In the genomic region with DNA sequence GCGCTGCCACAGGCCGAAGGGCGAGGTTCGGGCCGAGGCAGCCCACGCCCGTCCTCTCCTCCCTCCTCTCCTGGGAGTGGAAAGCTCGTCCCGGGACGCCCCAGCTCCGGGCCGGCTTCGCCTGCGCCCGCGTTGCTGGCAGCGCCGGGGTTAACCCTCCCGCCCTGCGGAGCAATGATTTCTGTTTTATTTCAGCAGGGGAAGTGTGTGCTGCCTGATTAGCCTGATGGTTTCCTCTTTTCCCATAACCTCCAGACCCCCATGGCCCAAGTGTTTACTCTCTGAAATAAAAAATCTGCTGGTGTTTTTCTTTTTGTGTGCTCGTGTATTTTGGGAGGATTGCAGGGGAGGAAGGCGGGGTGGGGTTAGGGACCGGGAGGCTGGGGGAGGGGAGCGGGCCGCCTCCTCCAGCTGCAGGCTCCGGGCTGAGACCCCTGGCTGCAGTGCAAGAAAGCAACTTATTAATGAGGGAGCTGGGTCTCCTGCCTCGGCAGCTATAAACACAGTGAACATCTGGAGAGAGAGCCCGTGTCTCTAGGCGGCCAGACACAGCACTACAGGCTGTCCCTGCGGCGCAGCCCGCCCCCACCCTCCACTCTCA, we compare ENCODE assay signal across 8 cellular contexts. TPM values are rescaled to one million over a fixed set of nuclear protein-coding genes. Genes with fewer than 3 reads are reported as not detected.
DNase-seq lines count a peak whose midpoint lies in the region; ATAC-seq and TF ChIP-seq lines count a peak whose summit lies in the region.

No MANE protein-coding gene starts in this region.

- H3K9me3 ChIP-seq in neural cell (ENCODE audit: low read length): no peaks in the 10 kb centered on the region

- no peaks in the 10 kb centered on the region for H4K20me1 ChIP-seq in neural cell (ENCODE audit: insufficient read depth)

- H3K36me3 ChIP-seq in neural cell (ENCODE audit: insufficient read depth, low read length): no peaks in the 10 kb centered on the region

- H3K27ac ChIP-seq in neural cell (ENCODE audit: low read length): no peak overlapping the region

- H3K27ac Mint-ChIP-seq in activated CD8-positive, alpha-beta T cell treated with anti-CD3 and anti-CD28 coated beads for 36 hours: peak overlapping the region; percentile 90

- H3K36me3 Mint-ChIP-seq in activated CD8-positive, alpha-beta T cell treated with anti-CD3 and anti-CD28 coated beads for 36 hours (ENCODE audit: low read depth): peaks cover 2% of the 10 kb centered on the region

- no peak overlapping the region for H3K9ac ChIP-seq in neural cell (ENCODE audit: low read length)

- intact Hi-C loops in activated CD8-positive, alpha-beta T cell treated with anti-CD3 and anti-CD28 coated beads for 36 hours (cut with micrococcal nuclease): no loop called here

- H3K4me2 ChIP-seq in neural cell (ENCODE audit: low read length): peak overlapping the region; percentile 57

- peaks cover 98% of the 10 kb centered on the region for H3K27me3 ChIP-seq in neural cell (ENCODE audit: insufficient read depth, low read depth, low read length)

- peak; percentile 58 for DNase-seq in activated CD4-positive, CD25-positive, alpha-beta regulatory T cell treated with anti-CD3 and anti-CD28 coated beads, Interleukin-2, amount 50 U/mL, for 72 hours
- peak; percentile 38 for DNase-seq in activated CD8-positive, alpha-beta T cell treated with anti-CD3 and anti-CD28 coated beads for 36 hours
- peak in 1 of 2 donors; percentile 74 for DNase-seq in foreskin fibroblast

- no peaks in the 10 kb centered on the region for H3F3A ChIP-seq in neural cell (ENCODE audit: insufficient read depth, low read length, poor library complexity, severe bottlenecking)

- no peaks in the 10 kb centered on the region for H3K79me2 ChIP-seq in neural cell (replicated peaks; ENCODE audit: insufficient read depth, low read length)

- no peaks in the 10 kb centered on the region for H3K27me3 Mint-ChIP-seq in activated CD8-positive, alpha-beta T cell treated with anti-CD3 and anti-CD28 coated beads for 36 hours

- POLR2A ChIA-PET in activated CD8-positive, alpha-beta T cell treated with anti-CD3 and anti-CD28 coated beads for 36 hours (lab: Charles Lee): interaction anchor here (0.6 to 3.1 kb wide), 8 partner anchors 21 to 82 kb away, joined by 3 to 18 read pairs (median 3); no protein-coding TSS in a partner anchor

- H3K4me1 Mint-ChIP-seq in activated CD8-positive, alpha-beta T cell treated with anti-CD3 and anti-CD28 coated beads for 36 hours (ENCODE audit: low read depth): peaks cover 85% of the 10 kb centered on the region

- no peaks in the 10 kb centered on the region for H3K9me2 ChIP-seq in neural cell (ENCODE audit: insufficient read depth, low read length)

- no peaks in the 10 kb centered on the region for H3K9me3 Mint-ChIP-seq in activated CD8-positive, alpha-beta T cell treated with anti-CD3 and anti-CD28 coated beads for 36 hours

- TF ChIP-seq CTCF in activated CD8-positive, alpha-beta T cell treated with anti-CD3 and anti-CD28 coated beads for 36 hours (IDR thresholded peaks at IDR 0.05): no peak
- TF ChIP-seq CTCF in foreskin fibroblast (IDR thresholded peaks at IDR 0.05; ENCODE audit: low read depth, low read length) (no peak), neural cell (IDR thresholded peaks at IDR 0.05; ENCODE audit: poor library complexity, severe bottlenecking) (no peak)

- CTCF ChIA-PET in activated CD8-positive, alpha-beta T cell treated with anti-CD3 and anti-CD28 coated beads for 36 hours (lab: Charles Lee): interaction anchor here (0.9 to 4.5 kb wide), 3 partner anchors 23 to 29 kb away, joined by 4 to 19 read pairs (median 5); no protein-coding TSS in a partner anchor

- H3K4me3 Mint-ChIP-seq in activated CD8-positive, alpha-beta T cell treated with anti-CD3 and anti-CD28 coated beads for 36 hours: peak overlapping the region; percentile 74

- peak overlapping the region; percentile 50 to 54 for H3K4me3 ChIP-seq in foreskin fibroblast (ENCODE audit: low read depth in 1 of 2, low read length in 2 of 2)
- peak overlapping the region; percentile 64 for H3K4me3 ChIP-seq in neural cell (ENCODE audit: low read length)

- TF ChIP-seq RAD21 in neural cell (conservative IDR thresholded peaks at IDR 0.05): no peak

- TF ChIP-seq EP300 in neural cell (conservative IDR thresholded peaks at IDR 0.05; ENCODE audit: poor library complexity, severe bottlenecking): no peak

- H2AFZ ChIP-seq in neural cell (ENCODE audit: low read depth, low read length): no peak overlapping the region

- no peak for ATAC-seq in activated CD4-positive, CD25-positive, alpha-beta regulatory T cell treated with anti-CD3 and anti-CD28 coated beads, Interleukin-2, amount 50 U/mL, for 24 hours
- no peak for ATAC-seq in activated CD8-positive, alpha-beta T cell treated with anti-CD3 and anti-CD28 coated beads for 36 hours
- no peak for ATAC-seq in GM21390 (IDR thresholded peaks at IDR 0.05; ENCODE audit: unreplicated experiment)
- ATAC-seq in GM19397 (IDR thresholded peaks at IDR 0.05; ENCODE audit: unreplicated experiment): no peak
- no peak for ATAC-seq in HG03571 (IDR thresholded peaks at IDR 0.05; ENCODE audit: unreplicated experiment)

TF ChIP-seq in neural cell, 6 proteins besides CTCF, POLR2A, EP300 and RAD21:
- no peak for TF ChIP-seq SMC3 (conservative IDR thresholded peaks at IDR 0.05; ENCODE audit: poor library complexity)
- no peak for TF ChIP-seq EZH2 (IDR thresholded peaks at IDR 0.05; ENCODE audit: borderline replicate concordance, insufficient read depth, low read length, poor library complexity, severe bottlenecking)
- no peak for TF ChIP-seq POLR2AphosphoS5 (IDR thresholded peaks at IDR 0.05)
- TF ChIP-seq TAF1 (IDR thresholded peaks at IDR 0.05; ENCODE audit: low read depth): no peak
- TF ChIP-seq REST (IDR thresholded peaks at IDR 0.05; ENCODE audit: borderline replicate concordance): no peak
- no peak for TF ChIP-seq MXI1 (conservative IDR thresholded peaks at IDR 0.05; ENCODE audit: poor library complexity, severe bottlenecking)
TF ChIP-seq in neural cell: peak in this region for 0.

RNA-seq across cellular contexts. Expression of gene ETS1, which starts 38.6 kb away (rescaled TPM):
- 100 to 1,000 TPM; 527 to 532 TPM for total RNA-seq in activated CD8-positive, alpha-beta T cell treated with anti-CD3 and anti-CD28 coated beads for 36 hours
- 0.06 and 0.42 TPM in 2 replicates for polyA plus RNA-seq in neural cell
- polyA minus RNA-seq in neural cell: 0.49 and 1.2 TPM in 2 replicates
